Comparison of ENCODE assay signal across 1 cellular context in genomic region chr16:57899771-57900661, GRCh38.
TF ChIP-seq lines count a peak whose summit lies in the region.

No MANE protein-coding gene starts in this region.

TF ChIP-seq in K562, 482 proteins besides CTCF, POLR2A, EP300 and RAD21 (continued from another document):
- TF ChIP-seq, protein P1, sequence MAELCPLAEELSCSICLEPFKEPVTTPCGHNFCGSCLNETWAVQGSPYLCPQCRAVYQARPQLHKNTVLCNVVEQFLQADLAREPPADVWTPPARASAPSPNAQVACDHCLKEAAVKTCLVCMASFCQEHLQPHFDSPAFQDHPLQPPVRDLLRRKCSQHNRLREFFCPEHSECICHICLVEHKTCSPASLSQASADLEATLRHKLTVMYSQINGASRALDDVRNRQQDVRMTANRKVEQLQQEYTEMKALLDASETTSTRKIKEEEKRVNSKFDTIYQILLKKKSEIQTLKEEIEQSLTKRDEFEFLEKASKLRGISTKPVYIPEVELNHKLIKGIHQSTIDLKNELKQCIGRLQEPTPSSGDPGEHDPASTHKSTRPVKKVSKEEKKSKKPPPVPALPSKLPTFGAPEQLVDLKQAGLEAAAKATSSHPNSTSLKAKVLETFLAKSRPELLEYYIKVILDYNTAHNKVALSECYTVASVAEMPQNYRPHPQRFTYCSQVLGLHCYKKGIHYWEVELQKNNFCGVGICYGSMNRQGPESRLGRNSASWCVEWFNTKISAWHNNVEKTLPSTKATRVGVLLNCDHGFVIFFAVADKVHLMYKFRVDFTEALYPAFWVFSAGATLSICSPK (IDR thresholded peaks at IDR 0.05; ENCODE audit: borderline replicate concordance), result no peak
- no peak for TF ChIP-seq E2F3 (CRISPR knock-in tag; IDR thresholded peaks at IDR 0.05)
- TF ChIP-seq BRD9 (IDR thresholded peaks at IDR 0.05; ENCODE audit: low read depth, partially characterized antibody), result peak; percentile 64
- TF ChIP-seq, protein P2, sequence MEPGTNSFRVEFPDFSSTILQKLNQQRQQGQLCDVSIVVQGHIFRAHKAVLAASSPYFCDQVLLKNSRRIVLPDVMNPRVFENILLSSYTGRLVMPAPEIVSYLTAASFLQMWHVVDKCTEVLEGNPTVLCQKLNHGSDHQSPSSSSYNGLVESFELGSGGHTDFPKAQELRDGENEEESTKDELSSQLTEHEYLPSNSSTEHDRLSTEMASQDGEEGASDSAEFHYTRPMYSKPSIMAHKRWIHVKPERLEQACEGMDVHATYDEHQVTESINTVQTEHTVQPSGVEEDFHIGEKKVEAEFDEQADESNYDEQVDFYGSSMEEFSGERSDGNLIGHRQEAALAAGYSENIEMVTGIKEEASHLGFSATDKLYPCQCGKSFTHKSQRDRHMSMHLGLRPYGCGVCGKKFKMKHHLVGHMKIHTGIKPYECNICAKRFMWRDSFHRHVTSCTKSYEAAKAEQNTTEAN (CRISPR knock-in tag; IDR thresholded peaks at IDR 0.05), result no peak
- TF ChIP-seq OTX1 (CRISPR knock-in tag; IDR thresholded peaks at IDR 0.05), result no peak
- 0 out of 4 replicates have a peak, but pooled peaks of 1 of the 2 experiments have one; percentile 36 for TF ChIP-seq HDAC1 (IDR thresholded peaks at IDR 0.05)
- TF ChIP-seq RB1 (IDR thresholded peaks at IDR 0.05; ENCODE audit: low read depth), result peak; percentile 9; the same call in 1 of the 2 replicates
- TF ChIP-seq ARNT (IDR thresholded peaks at IDR 0.05), result 0 out of 4 replicates have a peak, but pooled peaks of 1 of the 2 experiments have one; percentile 29
- peak; percentile 76; the same call in 1 of the 2 replicates for TF ChIP-seq ZFP91 (CRISPR knock-in tag; IDR thresholded peaks at IDR 0.05)
- no peak for TF ChIP-seq SP2 (IDR thresholded peaks at IDR 0.05; ENCODE audit: extremely low read depth, low read depth, low read length, poor library complexity, severe bottlenecking)
- peak; percentile 79 for TF ChIP-seq ADNP (tag; IDR thresholded peaks at IDR 0.05)
- TF ChIP-seq, protein P3, sequence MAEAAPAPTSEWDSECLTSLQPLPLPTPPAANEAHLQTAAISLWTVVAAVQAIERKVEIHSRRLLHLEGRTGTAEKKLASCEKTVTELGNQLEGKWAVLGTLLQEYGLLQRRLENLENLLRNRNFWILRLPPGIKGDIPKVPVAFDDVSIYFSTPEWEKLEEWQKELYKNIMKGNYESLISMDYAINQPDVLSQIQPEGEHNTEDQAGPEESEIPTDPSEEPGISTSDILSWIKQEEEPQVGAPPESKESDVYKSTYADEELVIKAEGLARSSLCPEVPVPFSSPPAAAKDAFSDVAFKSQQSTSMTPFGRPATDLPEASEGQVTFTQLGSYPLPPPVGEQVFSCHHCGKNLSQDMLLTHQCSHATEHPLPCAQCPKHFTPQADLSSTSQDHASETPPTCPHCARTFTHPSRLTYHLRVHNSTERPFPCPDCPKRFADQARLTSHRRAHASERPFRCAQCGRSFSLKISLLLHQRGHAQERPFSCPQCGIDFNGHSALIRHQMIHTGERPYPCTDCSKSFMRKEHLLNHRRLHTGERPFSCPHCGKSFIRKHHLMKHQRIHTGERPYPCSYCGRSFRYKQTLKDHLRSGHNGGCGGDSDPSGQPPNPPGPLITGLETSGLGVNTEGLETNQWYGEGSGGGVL (CRISPR knock-in tag; IDR thresholded peaks at IDR 0.05), result no peak
- TF ChIP-seq ZNF384 (IDR thresholded peaks at IDR 0.05; ENCODE audit: low read depth, low read length), result peak; percentile 59
- TF ChIP-seq DEAF1 (CRISPR knock-in tag; IDR thresholded peaks at IDR 0.05), result peak; percentile 87
- TF ChIP-seq ZBTB7A (IDR thresholded peaks at IDR 0.05; ENCODE audit: borderline replicate concordance, control insufficient read depth, low read depth, low read length), result peak; percentile 68; the same call in 1 of the 2 replicates
- TF ChIP-seq ARID1B (IDR thresholded peaks at IDR 0.05), result no peak
- peak; percentile 89 for TF ChIP-seq HDAC2 (IDR thresholded peaks at IDR 0.05)
- TF ChIP-seq CREM (IDR thresholded peaks at IDR 0.05; ENCODE audit: low read depth), result 0 out of 2 replicates have a peak, but pooled peaks have one; percentile 7
- TF ChIP-seq SMARCA5 (IDR thresholded peaks at IDR 0.05), result peak; percentile 96
- TF ChIP-seq DACH1 (IDR thresholded peaks at IDR 0.05; ENCODE audit: partially characterized antibody), result peak; percentile 21
- peak; percentile 88 to 93 for TF ChIP-seq KDM1A (IDR thresholded peaks at IDR 0.05)
- TF ChIP-seq, protein P4, sequence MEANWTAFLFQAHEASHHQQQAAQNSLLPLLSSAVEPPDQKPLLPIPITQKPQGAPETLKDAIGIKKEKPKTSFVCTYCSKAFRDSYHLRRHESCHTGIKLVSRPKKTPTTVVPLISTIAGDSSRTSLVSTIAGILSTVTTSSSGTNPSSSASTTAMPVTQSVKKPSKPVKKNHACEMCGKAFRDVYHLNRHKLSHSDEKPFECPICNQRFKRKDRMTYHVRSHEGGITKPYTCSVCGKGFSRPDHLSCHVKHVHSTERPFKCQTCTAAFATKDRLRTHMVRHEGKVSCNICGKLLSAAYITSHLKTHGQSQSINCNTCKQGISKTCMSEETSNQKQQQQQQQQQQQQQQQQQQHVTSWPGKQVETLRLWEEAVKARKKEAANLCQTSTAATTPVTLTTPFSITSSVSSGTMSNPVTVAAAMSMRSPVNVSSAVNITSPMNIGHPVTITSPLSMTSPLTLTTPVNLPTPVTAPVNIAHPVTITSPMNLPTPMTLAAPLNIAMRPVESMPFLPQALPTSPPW (CRISPR knock-in tag; IDR thresholded peaks at IDR 0.05), result peak; percentile 20; the same call in 1 of the 2 replicates
- no peak for TF ChIP-seq HDAC6 (IDR thresholded peaks at IDR 0.05; ENCODE audit: low read depth, low read length)
- peak; percentile 93 for TF ChIP-seq ZFP36 (IDR thresholded peaks at IDR 0.05; ENCODE audit: low read depth, low read length, partially characterized antibody)
- TF ChIP-seq ESRRA (IDR thresholded peaks at IDR 0.05; ENCODE audit: borderline replicate concordance, low read depth), result peak; percentile 77
- peak; percentile 78; the same call in 1 of the 2 replicates for TF ChIP-seq CBX1 (IDR thresholded peaks at IDR 0.05; ENCODE audit: low read depth)
- TF ChIP-seq ETV1 (tag; conservative IDR thresholded peaks at IDR 0.05; ENCODE audit: low read depth), result 0 out of 2 replicates have a peak, but pooled peaks have one; percentile 19
- no peak for TF ChIP-seq RBM22 (IDR thresholded peaks at IDR 0.05; ENCODE audit: low read depth, low read length, poor library complexity, severe bottlenecking)
- TF ChIP-seq PTBP1 (IDR thresholded peaks at IDR 0.05; ENCODE audit: low read depth, low read length), result peak; percentile 92; the same call in 1 of the 2 replicates
- TF ChIP-seq RBM39 (optimal IDR thresholded peaks at IDR 0.05; ENCODE audit: low read depth, low read length), result peak; percentile 29
- no peak for TF ChIP-seq ZNF197 (CRISPR knock-in tag; IDR thresholded peaks at IDR 0.05; ENCODE audit: low read depth)
- TF ChIP-seq MAX (CRISPR knock-in tag; IDR thresholded peaks at IDR 0.05), result 0 out of 2 replicates have a peak, but pooled peaks have one; percentile 43
- peak; percentile 84 for TF ChIP-seq BHLHE40 (IDR thresholded peaks at IDR 0.05; ENCODE audit: low read length)
- no peak for TF ChIP-seq ARID4B (CRISPR knock-in tag; IDR thresholded peaks at IDR 0.05)
- 0 out of 3 replicates have a peak, but pooled peaks of 1 of the 2 experiments have one; percentile 19 for TF ChIP-seq CBX3 (IDR thresholded peaks at IDR 0.05; ENCODE audit: borderline replicate concordance in 1 of 2, low read length in 2 of 2)
- peak; percentile 76; the same call in 1 of the 2 replicates for TF ChIP-seq ARID2 (IDR thresholded peaks at IDR 0.05)
- peak; percentile 96 for TF ChIP-seq SMC3 (conservative IDR thresholded peaks at IDR 0.05; ENCODE audit: insufficient read depth, low read depth, low read length)
- no peak for TF ChIP-seq SRSF9 (IDR thresholded peaks at IDR 0.05; ENCODE audit: borderline replicate concordance, low read depth, low read length)
- TF ChIP-seq CCNT2 (IDR thresholded peaks at IDR 0.05; ENCODE audit: borderline replicate concordance, extremely low read depth, insufficient read length, low read depth, low read length), result no peak
- TF ChIP-seq SRSF3 (IDR thresholded peaks at IDR 0.05; ENCODE audit: insufficient read depth, low read length), result no peak
- TF ChIP-seq CHD4 (IDR thresholded peaks at IDR 0.05; ENCODE audit: insufficient read depth, insufficient replicate concordance, low read depth, low read length, poor library complexity, severe bottlenecking), result peak; percentile 61
- TF ChIP-seq RCOR1 (IDR thresholded peaks at IDR 0.05; ENCODE audit: borderline replicate concordance in 1 of 2, low read depth in 2 of 2, low read length in 2 of 2), result peak in 1 of 2 experiments; percentile 62; a peak in 2 of 4 replicates
- no peak for TF ChIP-seq NBN (IDR thresholded peaks at IDR 0.05; ENCODE audit: low read depth)
- no peak for TF ChIP-seq XRCC3 (IDR thresholded peaks at IDR 0.05)
- TF ChIP-seq ZFX (CRISPR knock-in tag; IDR thresholded peaks at IDR 0.05), result peak; percentile 37; the same call in 1 of the 2 replicates
- TF ChIP-seq MCM7 (IDR thresholded peaks at IDR 0.05), result no peak
- peak; percentile 81 for TF ChIP-seq RBM25 (IDR thresholded peaks at IDR 0.05; ENCODE audit: low read depth, low read length, severe bottlenecking)
- no peak for TF ChIP-seq FOSL1 (tag; conservative IDR thresholded peaks at IDR 0.05)
- TF ChIP-seq MYC (IDR thresholded peaks at IDR 0.05; ENCODE audit: low read depth, low read length), result peak; percentile 41; the same call in 1 of the 2 replicates
- no peak for TF ChIP-seq MYC (CRISPR knock-in tag; IDR thresholded peaks at IDR 0.05; ENCODE audit: borderline replicate concordance, low read depth)
- no peak for TF ChIP-seq BACH1 (tag; IDR thresholded peaks at IDR 0.05)
- TF ChIP-seq HDGF (IDR thresholded peaks at IDR 0.05), result peak; percentile 77; the same call in 1 of the 2 replicates
